9 cellular contexts compared by ENCODE assay signal in the genomic region with DNA sequence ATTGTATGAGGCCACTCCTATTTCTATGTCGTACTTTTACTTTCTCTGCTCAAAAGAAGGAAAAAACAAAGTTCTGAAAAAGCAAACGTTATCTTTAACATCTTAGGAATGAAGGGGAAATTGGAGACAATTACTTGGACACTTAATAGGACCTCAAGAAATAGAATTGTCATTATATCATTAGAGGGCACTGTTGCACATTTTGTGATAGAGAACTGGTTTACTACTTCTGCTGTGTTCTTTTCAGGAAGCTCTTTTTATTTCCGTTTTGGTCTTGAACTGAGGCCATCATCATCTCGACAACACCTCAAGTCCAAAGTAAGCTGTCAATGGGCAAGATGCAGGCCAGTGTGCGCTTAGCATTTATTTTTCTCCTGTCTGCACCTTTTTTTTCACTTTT. TPM values are rescaled to one million over a fixed set of nuclear protein-coding genes. Genes with fewer than 3 reads are reported as not detected.
DNase-seq lines count a peak whose midpoint lies in the region; ATAC-seq and TF ChIP-seq lines count a peak whose summit lies in the region.
"Had no signal": no experiment of that assay in that cellular context is flagged by ENCODE, and none has a peak within 500 bp of the region (broad histone marks: within the 10 kb centered on the region; RNA-seq: fewer than 3 reads in every experiment).

No MANE protein-coding gene starts in this region.

- peaks cover 6% of the 10 kb centered on the region; the same call in 1 of the 2 replicates for H3F3A ChIP-seq in MM.1S (ENCODE audit: insufficient read depth, low read length)

- H3K9me3 ChIP-seq in MM.1S (replicated peaks; ENCODE audit: insufficient read depth, low read length) = no peaks in the 10 kb centered on the region

- ATAC-seq in natural killer cell (peak in 2 of 3 donors; percentile 40 to 46), GM21367 (IDR thresholded peaks at IDR 0.05; ENCODE audit: unreplicated experiment) (no peak)

- H3K27me3 Mint-ChIP-seq in natural killer cell (ENCODE audit: low read depth in 2 of 2) = no peaks in the 10 kb centered on the region

- intact Hi-C loops in natural killer cell (cut with micrococcal nuclease) = no loop called here

- H3K36me3 Mint-ChIP-seq in natural killer cell = peaks cover 8% of the 10 kb centered on the region

- H3K9me3 Mint-ChIP-seq in natural killer cell = no peaks in the 10 kb centered on the region

- peak; percentile 21 for TF ChIP-seq CTCF in GM10266 (IDR thresholded peaks at IDR 0.05; ENCODE audit: control insufficient read depth, insufficient read depth, low read depth, missing control alignments)
- peak; percentile 33; the same call in 1 of the 2 replicates for TF ChIP-seq CTCF in MM.1S (IDR thresholded peaks at IDR 0.05; ENCODE audit: low read length)
- TF ChIP-seq CTCF in astrocyte of the spinal cord (IDR thresholded peaks at IDR 0.05; ENCODE audit: low read depth, low read length) = peak; percentile 15
- TF ChIP-seq CTCF in natural killer cell (IDR thresholded peaks at IDR 0.05) = no peak

- H3K79me2 ChIP-seq in MM.1S (ENCODE audit: low read length) = no peaks in the 10 kb centered on the region

- H3K36me3 ChIP-seq in MM.1S (replicated peaks; ENCODE audit: insufficient read depth, low read length) = no peaks in the 10 kb centered on the region; the same call in none of the 2 replicates

- H3K27me3 ChIP-seq in MM.1S (replicated peaks; ENCODE audit: insufficient read depth, low read length) = no peaks in the 10 kb centered on the region

- H2AFZ ChIP-seq in MM.1S (ENCODE audit: low read length) = no peak overlapping the region

- H3K4me3 ChIP-seq in MM.1S (ENCODE audit: low read length) = no peak overlapping the region
- no peak overlapping the region for H3K4me3 ChIP-seq in astrocyte of the spinal cord (ENCODE audit: low read depth, low read length)

- in situ Hi-C loops in astrocyte of the spinal cord (cut with HindIII; ENCODE audit: low sequenced_read_pairs) = no loop called here

- no peaks in the 10 kb centered on the region for H3K9me2 ChIP-seq in MM.1S (replicated peaks; ENCODE audit: insufficient read depth, low read length)

- H3K4me3 Mint-ChIP-seq in natural killer cell = no peak overlapping the region

- no peak overlapping the region for H3K9ac ChIP-seq in MM.1S (ENCODE audit: low read length)

- peaks cover 8% of the 10 kb centered on the region in 2 donors for H3K4me1 Mint-ChIP-seq in natural killer cell

- H3K27ac ChIP-seq in MM.1S (ENCODE audit: low read length) = no peak overlapping the region

- no peak for DNase-seq in GM10266 (ENCODE audit: extremely low spot score)
- peak; percentile 42 for DNase-seq in MM.1S
- no peak for DNase-seq in astrocyte of the spinal cord (ENCODE audit: low read depth, low spot score)
- DNase-seq in natural killer cell = no peak
- DNase-seq in NCI-H2171 (lab: John Stamatoyannopoulos, UW) = no peak
- no peak for DNase-seq in NCI-H526 treated with DMSO at 0.1 percent for 48 hours (lab: John Stamatoyannopoulos, UW)
- DNase-seq: NK-92 treated with Interleukin-12 subunit alpha and Interleukin-12 subunit beta, amount 100 ng/mL, for 24 hours; stimulated activated CD4-positive, alpha-beta T cell treated with anti-CD3 and anti-CD28 coated beads, Interleukin-12 subunit alpha, Interleukin-12 subunit beta, amount 100 ng/mL, for 4 hours had no signal

- no peak overlapping the region for H3K4me2 ChIP-seq in MM.1S (ENCODE audit: low read depth, low read length)

- peak overlapping the region; percentile 46 to 79 for H3K27ac Mint-ChIP-seq in natural killer cell

- H3K4me1 ChIP-seq in MM.1S (ENCODE audit: low read length) = no peaks in the 10 kb centered on the region

- no peaks in the 10 kb centered on the region for H4K20me1 ChIP-seq in MM.1S (ENCODE audit: insufficient read depth, low read length)

RNA-seq across cellular contexts. Expression of gene COG4, which starts 14.6 kb away (rescaled TPM):
- 10 to 100 TPM; 29.5 to 44.4 (median 31.6) TPM for total RNA-seq in natural killer cell

RNA-seq across cellular contexts. Expression of gene SF3B3, which starts 14.9 kb away (rescaled TPM):
- total RNA-seq in natural killer cell = 100 to 1,000 TPM; 164 to 220 (median 173) TPM

RNA-seq across cellular contexts. Expression of gene FCSK, which starts 54.4 kb away (rescaled TPM):
- 10 to 100 TPM; 28.5 to 33.0 (median 29.6) TPM for total RNA-seq in natural killer cell
